8 cellular contexts compared by ENCODE assay signal in genomic region chr1:28668956-28669719, GRCh38. TPM values are rescaled to one million over a fixed set of nuclear protein-coding genes. Genes with fewer than 3 reads are reported as not detected.
DNase-seq lines count a peak whose midpoint lies in the region; ATAC-seq and TF ChIP-seq lines count a peak whose summit lies in the region.

No MANE protein-coding gene starts in this region.

- peak; percentile 60 for ATAC-seq in HG02885 (IDR thresholded peaks at IDR 0.05; ENCODE audit: poor library complexity, unreplicated experiment)

- no peaks in the 10 kb centered on the region for H3K27me3 ChIP-seq in mesendoderm (ENCODE audit: insufficient read depth, low read length, poor library complexity)

- H3K27ac ChIP-seq in 22Rv1: peak overlapping the region; percentile 99
- H3K27ac ChIP-seq in mesendoderm (ENCODE audit: low read depth, low read length): peak overlapping the region; percentile 100

- peaks cover 3% of the 10 kb centered on the region for H3K4me1 ChIP-seq in mesendoderm (ENCODE audit: control insufficient read depth, low read depth, low read length)

- no peak for TF ChIP-seq CTCF in 22Rv1 (IDR thresholded peaks at IDR 0.05)

- H3K79me2 ChIP-seq in mesendoderm (ENCODE audit: control insufficient read depth, insufficient read depth, low read length): peaks cover 12% of the 10 kb centered on the region

- TF ChIP-seq POLR2A in GM15510 (IDR thresholded peaks at IDR 0.05; ENCODE audit: borderline replicate concordance, extremely low read depth, insufficient read length): peak; percentile 54

- peak overlapping the region; percentile 95 for H3K56ac ChIP-seq in mesendoderm (ENCODE audit: low read length)

- H3K4me2 ChIP-seq in mesendoderm (ENCODE audit: low read length): peak overlapping the region; percentile 86

- H2BK5ac ChIP-seq in mesendoderm (ENCODE audit: low read length): peak overlapping the region; percentile 5

- H3K9ac ChIP-seq in mesendoderm (ENCODE audit: low read length): peak overlapping the region; percentile 95

- H3K18ac ChIP-seq in mesendoderm (ENCODE audit: low read length): peak overlapping the region; percentile 100

- peak; percentile 94 for DNase-seq in NCI-H2227 (lab: John Stamatoyannopoulos, UW; ENCODE audit: unreplicated experiment)
- peak; percentile 46 to 55 for DNase-seq in activated CD4-positive, alpha-beta T cell treated with anti-CD3 and anti-CD28 coated beads, Interleukin-2, amount 50 U/mL, for 48 hours
- peak; percentile 79 for DNase-seq in ecto neural progenitor cell (ENCODE audit: low spot score)
- peak; percentile 66 for DNase-seq in mesendoderm
- peak; percentile 63 for DNase-seq in stimulated activated CD8-positive, alpha-beta memory T cell treated with anti-CD3 and anti-CD28 coated beads, Interleukin-4, amount 100 ng/mL, for 24 hours (ENCODE audit: low read depth)

- no peak overlapping the region for H4K5ac ChIP-seq in mesendoderm (ENCODE audit: low read length)

- H3K4me3 ChIP-seq in mesendoderm (ENCODE audit: low read length): peak overlapping the region; percentile 84

- peak overlapping the region; percentile 97 for H4K8ac ChIP-seq in mesendoderm (ENCODE audit: low read depth, low read length)

- H3K79me1 ChIP-seq in mesendoderm (ENCODE audit: low read length): no peaks in the 10 kb centered on the region

- peak overlapping the region; percentile 99 for H3K4ac ChIP-seq in mesendoderm (ENCODE audit: low read depth, low read length)

- H3K23ac ChIP-seq in mesendoderm (ENCODE audit: low read length): peak overlapping the region; percentile 20

- peak overlapping the region; percentile 99 for H2BK120ac ChIP-seq in mesendoderm (ENCODE audit: low read depth, low read length)

- no CpG with 5 or more reads among the region's 63 CpGs for WGBS in mesendoderm (ENCODE audit: extremely low coverage, insufficient coverage, low lambda C conversion rate)

- H2BK15ac ChIP-seq in mesendoderm (replicated peaks; ENCODE audit: low read depth): peak overlapping the region; percentile 8

- H2AK5ac ChIP-seq in mesendoderm (ENCODE audit: low read length): no peak overlapping the region

- no peaks in the 10 kb centered on the region for H3K36me3 ChIP-seq in mesendoderm (ENCODE audit: control insufficient read depth, insufficient read depth, low read length)

RNA-seq across cellular contexts. Expression of gene GMEB1, which starts 0.6 kb away (rescaled TPM):
- 14.9 TPM for polyA plus RNA-seq in mesendoderm (2013, experiment 1 of 2)
- 14.4 TPM for polyA plus RNA-seq in mesendoderm (2013, experiment 2 of 2)

RNA-seq across cellular contexts. Expression of gene RNU11, which starts 20.7 kb away (rescaled TPM):
- not detected for polyA plus RNA-seq in mesendoderm (2013, experiment 1 of 2)
- not detected for polyA plus RNA-seq in mesendoderm (2013, experiment 2 of 2)

RNA-seq across cellular contexts. Expression of gene TAF12, which starts 26.3 kb away (rescaled TPM):
- 39.3 TPM for polyA plus RNA-seq in mesendoderm (2013, experiment 1 of 2)
- polyA plus RNA-seq in mesendoderm (2013, experiment 2 of 2): 38.5 TPM

Comparison
In these comparisons a context has a peak if more than half of its experiments do, and no peak if none do; other contexts are left out.
1. Peak in every context shown above with its lines: DNase-seq, ATAC-seq, H3K4me3 ChIP-seq and H3K27ac ChIP-seq.